ENCODE assay signal across 8 cellular contexts in the genomic region with DNA sequence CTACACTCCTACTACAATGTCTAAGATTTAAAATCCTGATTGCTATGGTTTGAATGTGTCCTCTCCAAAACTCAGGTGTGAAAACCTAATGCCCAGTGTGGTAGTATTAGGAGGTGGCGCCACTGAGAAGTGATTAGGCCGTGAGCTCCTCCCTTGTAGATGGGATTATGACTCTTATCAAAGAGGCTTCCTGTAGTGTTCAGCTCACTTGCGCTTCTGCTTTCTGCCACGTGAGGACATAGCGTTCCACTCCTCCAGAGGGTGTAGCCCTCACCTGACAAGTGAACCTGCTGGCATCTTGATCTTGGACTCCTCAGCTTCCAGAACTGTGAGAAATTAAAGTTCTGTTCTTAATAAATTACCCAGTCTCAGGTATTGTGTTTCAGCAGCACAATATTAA. TPM values are rescaled to one million over a fixed set of nuclear protein-coding genes. Genes with fewer than 3 reads are reported as not detected.
A peak's percentile ranks its signal among the peaks of the same experiment; 100 is the strongest.
DNase-seq lines count a peak whose midpoint lies in the region; ATAC-seq lines count a peak whose summit lies in the region.

No MANE protein-coding gene starts in this region.

- POLR2A ChIA-PET in activated naive CD8-positive, alpha-beta T cell treated with anti-CD3 and anti-CD28 coated beads, Interleukin-2, amount 10 ng/mL, durations not matched to agents 7 days and 5 days (lab: Charles Lee), result no interaction called here

- H3K4me3 Mint-ChIP-seq in activated naive CD8-positive, alpha-beta T cell treated with anti-CD3 and anti-CD28 coated beads, Interleukin-2, amount 10 ng/mL, durations not matched to agents 7 days and 5 days, result no peak overlapping the region

- no peaks in the 10 kb centered on the region for H3K36me3 Mint-ChIP-seq in activated naive CD8-positive, alpha-beta T cell treated with anti-CD3 and anti-CD28 coated beads, Interleukin-2, amount 10 ng/mL, durations not matched to agents 7 days and 5 days

- H3K27ac Mint-ChIP-seq in activated naive CD8-positive, alpha-beta T cell treated with anti-CD3 and anti-CD28 coated beads, Interleukin-2, amount 10 ng/mL, durations not matched to agents 7 days and 5 days, result no peak overlapping the region

- peaks cover 2% of the 10 kb centered on the region for H3K4me1 Mint-ChIP-seq in activated naive CD8-positive, alpha-beta T cell treated with anti-CD3 and anti-CD28 coated beads, Interleukin-2, amount 10 ng/mL, durations not matched to agents 7 days and 5 days

- H3K9me3 Mint-ChIP-seq in activated naive CD8-positive, alpha-beta T cell treated with anti-CD3 and anti-CD28 coated beads, Interleukin-2, amount 10 ng/mL, durations not matched to agents 7 days and 5 days, result no peaks in the 10 kb centered on the region

- DNase-seq in activated CD4-positive, CD25-positive, alpha-beta regulatory T cell treated with anti-CD3 and anti-CD28 coated beads, Interleukin-2, amount 50 U/mL, for 72 hours, result no peak
- DNase-seq in NCI-H226, result peak; percentile 55
- DNase-seq in activated naive CD8-positive, alpha-beta T cell treated with anti-CD3 and anti-CD28 coated beads, Interleukin-2, amount 10 ng/mL, durations not matched to agents 7 days and 5 days, result no peak
- peak; percentile 10 for DNase-seq in stimulated activated CD4-positive, alpha-beta T cell treated with anti-CD3 and anti-CD28 coated beads, Interleukin-4, amount 100 ng/mL, for 24 hours
- no peak for DNase-seq in NCI-H2196 treated with DMSO at 0.1 percent for 48 hours (lab: John Stamatoyannopoulos, UW; ENCODE audit: unreplicated experiment)
- DNase-seq in NCI-H1417 (lab: John Stamatoyannopoulos, UW), result no peak
- DNase-seq in AG20443 (ENCODE audit: low spot score), result no peak

- peaks cover 21% of the 10 kb centered on the region for H3K27me3 Mint-ChIP-seq in activated naive CD8-positive, alpha-beta T cell treated with anti-CD3 and anti-CD28 coated beads, Interleukin-2, amount 10 ng/mL, durations not matched to agents 7 days and 5 days

- peak; percentile 76 to 81 for ATAC-seq in activated CD4-positive, CD25-positive, alpha-beta regulatory T cell treated with anti-CD3 and anti-CD28 coated beads, Interleukin-2, amount 50 U/mL, for 24 hours
- peak; percentile 72 for ATAC-seq in activated naive CD8-positive, alpha-beta T cell treated with anti-CD3 and anti-CD28 coated beads, Interleukin-2, amount 10 ng/mL, durations not matched to agents 7 days and 5 days (ENCODE audit: low read depth)

RNA-seq across cellular contexts. Expression of a gene that starts 33.0 kb away (rescaled TPM):
- total RNA-seq in activated naive CD8-positive, alpha-beta T cell treated with anti-CD3 and anti-CD28 coated beads, Interleukin-2, amount 10 ng/mL, durations not matched to agents 7 days and 5 days, result 10 to 100 TPM; 10.5 TPM

RNA-seq across cellular contexts. Expression of a gene that starts 49.3 kb away (rescaled TPM):
- 10 to 100 TPM; 95.8 to 96.7 TPM for total RNA-seq in activated naive CD8-positive, alpha-beta T cell treated with anti-CD3 and anti-CD28 coated beads, Interleukin-2, amount 10 ng/mL, durations not matched to agents 7 days and 5 days

Comparison
In these comparisons a context has a peak if more than half of its experiments do, and no peak if none do; other contexts are left out.
1. DNase-seq: peak in NCI-H226 (single experiment) and stimulated activated CD4-positive, alpha-beta T cell treated with anti-CD3 and anti-CD28 coated beads, Interleukin-4, amount 100 ng/mL, for 24 hours (single experiment); none in activated CD4-positive, CD25-positive, alpha-beta regulatory T cell treated with anti-CD3 and anti-CD28 coated beads, Interleukin-2, amount 50 U/mL, for 72 hours (single experiment), activated naive CD8-positive, alpha-beta T cell treated with anti-CD3 and anti-CD28 coated beads, Interleukin-2, amount 10 ng/mL, durations not matched to agents 7 days and 5 days (single experiment), NCI-H2196 treated with DMSO at 0.1 percent for 48 hours (single experiment), NCI-H1417 (0 of 3) and AG20443 (single experiment).